ENCODE assay signal across 16 cellular contexts in genomic region chr11:47723041-47723440, GRCh38. TPM values are rescaled to one million over a fixed set of nuclear protein-coding genes. Genes with fewer than 3 reads are reported as not detected.
A peak's percentile ranks its signal among the peaks of the same experiment; 100 is the strongest.
DNase-seq lines count a peak whose midpoint lies in the region; ATAC-seq and TF ChIP-seq lines count a peak whose summit lies in the region.
"Had no signal": no experiment of that assay in that cellular context is flagged by ENCODE, and none has a peak within 500 bp of the region (broad histone marks: within the 10 kb centered on the region; RNA-seq: fewer than 3 reads in every experiment).

No MANE protein-coding gene starts in this region.

- no peak for TF ChIP-seq CTCF in gastrocnemius medialis (IDR thresholded peaks at IDR 0.05 in 4 of 5, conservative IDR thresholded peaks at IDR 0.05 in 1 of 5)

- no peaks in the 10 kb centered on the region for H3K27me3 ChIP-seq in gastrocnemius medialis

- H3K27ac Mint-ChIP-seq in activated naive CD4-positive, alpha-beta T cell treated with anti-CD3 and anti-CD28 coated beads, Interleukin-2, amount 50 U/mL, for 24 hours, result peak overlapping the region; percentile 35

- H3K4me3 Mint-ChIP-seq in activated naive CD4-positive, alpha-beta T cell treated with anti-CD3 and anti-CD28 coated beads, Interleukin-2, amount 50 U/mL, for 24 hours, result no peak overlapping the region
- H3K4me3 Mint-ChIP-seq: CD4-positive, alpha-beta memory T cell had no signal

- intact Hi-C loops in gastrocnemius medialis (cut with DNase I; ENCODE audit: low total_unique reads), result loop anchor here (5.0 kb wide), 1 partner anchor 129 kb away; no protein-coding TSS in a partner anchor

- peaks cover 10 to 15% of the 10 kb centered on the region in 2 donors for H3K4me1 ChIP-seq in gastrocnemius medialis
- H3K4me1 ChIP-seq: HAP-1 had no signal

- in situ Hi-C loops in gastrocnemius medialis (cut with MboI; ENCODE audit: low sequenced_read_pairs in 4 of 4), result no loop called here

- no peak for TF ChIP-seq POLR2A in gastrocnemius medialis (IDR thresholded peaks at IDR 0.05)

- no peak for DNase-seq in activated naive CD4-positive, alpha-beta T cell treated with anti-CD3 and anti-CD28 coated beads, Interleukin-2, amount 50 U/mL, for 16 hours
- DNase-seq in cerebellar cortex (ENCODE audit: low spot score), result peak; percentile 83
- peak; percentile 60 for DNase-seq in left lobe of liver (ENCODE audit: low spot score)
- peak; percentile 35 to 42 for DNase-seq in gastrocnemius medialis
- no peak for DNase-seq in NOMO-1 treated with dmso at 0.1 percent for 144 hours (lab: John Stamatoyannopoulos, UW; ENCODE audit: unreplicated experiment)
- DNase-seq in NCI-H748 treated with DMSO at 0.1 percent for 48 hours (lab: John Stamatoyannopoulos, UW), result no peak
- DNase-seq in NCI-H1417 treated with DMSO at 0.1 percent for 48 hours (lab: John Stamatoyannopoulos, UW), result no peak
- DNase-seq: CD4-positive, alpha-beta memory T cell; NCI-H1105 treated with DMSO at 0.1 percent for 48 hours; NCI-H187; NCI-H345; NCI-H526 treated with DMSO at 0.1 percent for 48 hours; RPMI8226 had no signal

- peak overlapping the region; percentile 70 to 72 (median 72) for H3K27ac ChIP-seq in gastrocnemius medialis
- H3K27ac ChIP-seq: HL-60 had no signal

- no peaks in the 10 kb centered on the region for H3K27me3 Mint-ChIP-seq in activated naive CD4-positive, alpha-beta T cell treated with anti-CD3 and anti-CD28 coated beads, Interleukin-2, amount 50 U/mL, for 24 hours
- H3K27me3 Mint-ChIP-seq: CD4-positive, alpha-beta memory T cell had no signal

- H3K4me1 Mint-ChIP-seq in activated naive CD4-positive, alpha-beta T cell treated with anti-CD3 and anti-CD28 coated beads, Interleukin-2, amount 50 U/mL, for 24 hours, result no peaks in the 10 kb centered on the region

- no peaks in the 10 kb centered on the region for H3K9me3 Mint-ChIP-seq in activated naive CD4-positive, alpha-beta T cell treated with anti-CD3 and anti-CD28 coated beads, Interleukin-2, amount 50 U/mL, for 24 hours
- H3K9me3 Mint-ChIP-seq: CD4-positive, alpha-beta memory T cell had no signal

- H3K9me3 ChIP-seq in gastrocnemius medialis, result no peaks in the 10 kb centered on the region
- H3K9me3 ChIP-seq: HAP-1 had no signal

- H3K36me3 Mint-ChIP-seq in activated naive CD4-positive, alpha-beta T cell treated with anti-CD3 and anti-CD28 coated beads, Interleukin-2, amount 50 U/mL, for 24 hours, result peaks cover 20% of the 10 kb centered on the region

- H3K4me3 ChIP-seq in gastrocnemius medialis, result no peak overlapping the region
- H3K4me3 ChIP-seq: HAP-1 had no signal

- peak; percentile 50 for ATAC-seq in left lobe of liver
- ATAC-seq in gastrocnemius medialis, result peak; percentile 65 to 77

- peaks cover 6 to 95% of the 10 kb centered on the region in 2 donors for H3K36me3 ChIP-seq in gastrocnemius medialis

RNA-seq across cellular contexts. Expression of gene AGBL2, which starts 7.9 kb away (rescaled TPM):
- 2.7 TPM for total RNA-seq in left lobe of liver
- not detected for total RNA-seq in gastrocnemius medialis

RNA-seq across cellular contexts. Expression of gene FNBP4, which starts 44.1 kb away (rescaled TPM):
- total RNA-seq in left lobe of liver (23.2 TPM), gastrocnemius medialis (100 to 1,000 TPM in 1 of 4 donors, 10 to 100 TPM in 3; 24.7 to 108 (median 35.2) TPM)

Comparison
In these comparisons a context has a peak if more than half of its experiments do, and no peak if none do; other contexts are left out.
1. DNase-seq: peak in cerebellar cortex (single experiment), left lobe of liver (single experiment) and gastrocnemius medialis (2 of 2); none in activated naive CD4-positive, alpha-beta T cell treated with anti-CD3 and anti-CD28 coated beads, Interleukin-2, amount 50 U/mL, for 16 hours (single experiment), NOMO-1 treated with dmso at 0.1 percent for 144 hours (single experiment), NCI-H748 treated with DMSO at 0.1 percent for 48 hours (single experiment) and NCI-H1417 treated with DMSO at 0.1 percent for 48 hours (single experiment).